In genomic region chr1:170634819-170635410, GRCh38 we compare ENCODE assay signal across 1 cellular context.
TF ChIP-seq lines count a peak whose summit lies in the region.

No MANE protein-coding gene starts in this region.

TF ChIP-seq in SK-N-SH treated with all-trans-retinoic acid at 6 μM for 48 hours, 23 proteins besides CTCF, POLR2A, EP300 and RAD21 (continued from another document):
- no peak for TF ChIP-seq CREB5 (CRISPR knock-in tag; IDR thresholded peaks at IDR 0.05; ENCODE audit: low read depth)
- TF ChIP-seq TCF4 (CRISPR knock-in tag; IDR thresholded peaks at IDR 0.05; ENCODE audit: borderline replicate concordance), result no peak
- no peak for TF ChIP-seq ARNTL (CRISPR knock-in tag; IDR thresholded peaks at IDR 0.05; ENCODE audit: borderline replicate concordance, low read depth)
- no peak for TF ChIP-seq ISL1 (CRISPR knock-in tag; IDR thresholded peaks at IDR 0.05)
- TF ChIP-seq ZFP3 (CRISPR knock-in tag; IDR thresholded peaks at IDR 0.05), result no peak
- no peak for TF ChIP-seq ZNF565 (CRISPR knock-in tag; conservative IDR thresholded peaks at IDR 0.05; ENCODE audit: low read depth)
- TF ChIP-seq BACH2 (CRISPR knock-in tag; IDR thresholded peaks at IDR 0.05; ENCODE audit: borderline replicate concordance), result no peak
- TF ChIP-seq ZC3H10 (CRISPR knock-in tag; IDR thresholded peaks at IDR 0.05), result no peak
